ENCODE assay signal across 14 cellular contexts in the genomic region with DNA sequence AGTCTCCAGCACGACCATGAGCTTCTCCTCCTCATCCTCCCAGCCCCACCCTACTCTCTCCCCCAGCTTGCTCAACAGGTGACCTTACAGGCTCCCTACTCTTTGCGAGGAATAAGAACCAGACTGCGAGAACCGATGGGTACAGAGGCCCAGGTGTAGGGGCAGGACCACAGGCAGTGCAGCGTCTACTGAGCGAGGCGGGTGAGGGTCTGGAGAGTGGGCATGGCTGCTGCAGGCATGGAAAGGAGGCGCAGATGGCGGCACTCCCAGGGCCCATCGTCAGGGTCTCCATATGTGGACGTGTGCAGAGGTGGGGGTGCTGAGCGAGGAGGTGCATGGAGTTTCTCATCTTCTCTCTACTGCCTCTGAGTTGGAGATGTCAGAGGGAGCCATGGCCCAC. TPM values are rescaled to one million over a fixed set of nuclear protein-coding genes. Genes with fewer than 3 reads are reported as not detected.
DNase-seq lines count a peak whose midpoint lies in the region; ATAC-seq, FAIRE-seq and TF ChIP-seq lines count a peak whose summit lies in the region.
"Not testable (repeated sequence)": the region's sequence is repeated elsewhere in the genome, so short reads cannot be mapped to it uniquely, and the experiment has no call there.
"Had no signal": no experiment of that assay in that cellular context is flagged by ENCODE, and none has a peak within 500 bp of the region (broad histone marks: within the 10 kb centered on the region; RNA-seq: fewer than 3 reads in every experiment).

No MANE protein-coding gene starts in this region.

- not testable (repeated sequence) for FAIRE-seq in kidney (lab: Jason Lieb, UNC)

- not testable (repeated sequence) for H3K4me1 ChIP-seq in RWPE2 (ENCODE audit: insufficient read depth, poor library complexity, severe bottlenecking); kidney (ENCODE audit: control insufficient read depth in 1 of 2, insufficient read depth in 1 of 2, low read depth in 1 of 2, low read length in 2 of 2)

- not testable (repeated sequence) for H3K9me3 Mint-ChIP-seq in CD14-positive monocyte; activated CD4-positive, alpha-beta T cell treated with anti-CD3 and anti-CD28 coated beads, Interleukin-2, amount 10 ng/mL, durations not matched to agents 24 days and 14 days

- H3K36me3 ChIP-seq in RWPE2 (ENCODE audit: low read depth); kidney (ENCODE audit: control insufficient read depth in 1 of 2, insufficient read depth in 2 of 2, low read length in 2 of 2): not testable (repeated sequence)

- not testable (repeated sequence) for H3K27me3 ChIP-seq in RWPE2 (ENCODE audit: insufficient read depth, poor library complexity, severe bottlenecking)

- H3K9ac ChIP-seq in kidney (ENCODE audit: low read length in 2 of 2), result not testable (repeated sequence)

- H3K4me3 ChIP-seq in RWPE2 (ENCODE audit: severe bottlenecking); kidney (ENCODE audit: low read length in 2 of 2): not testable (repeated sequence)

- not testable (repeated sequence) for H3K27ac Mint-ChIP-seq in CD14-positive monocyte; activated CD4-positive, alpha-beta T cell treated with anti-CD3 and anti-CD28 coated beads, Interleukin-2, amount 10 ng/mL, durations not matched to agents 24 days and 14 days

- not testable (repeated sequence) for H3K27me3 Mint-ChIP-seq in CD14-positive monocyte (ENCODE audit: low read depth in 3 of 3); activated CD4-positive, alpha-beta T cell treated with anti-CD3 and anti-CD28 coated beads, Interleukin-2, amount 10 ng/mL, durations not matched to agents 24 days and 14 days

- not testable (repeated sequence) for TF ChIP-seq CTCF in CD14-positive monocyte (IDR thresholded peaks at IDR 0.05); RWPE2 (IDR thresholded peaks at IDR 0.05; ENCODE audit: poor library complexity, severe bottlenecking); kidney (IDR thresholded peaks at IDR 0.05; ENCODE audit: borderline replicate concordance, extremely low read depth, insufficient read depth)

- ATAC-seq in RWPE2 (ENCODE audit: low read depth), result not testable (repeated sequence)

- not testable (repeated sequence) for H3K36me3 Mint-ChIP-seq in CD14-positive monocyte; activated CD4-positive, alpha-beta T cell treated with anti-CD3 and anti-CD28 coated beads, Interleukin-2, amount 10 ng/mL, durations not matched to agents 24 days and 14 days (ENCODE audit: low read depth)

- not testable (repeated sequence) for H3K4me1 Mint-ChIP-seq in CD14-positive monocyte; activated CD4-positive, alpha-beta T cell treated with anti-CD3 and anti-CD28 coated beads, Interleukin-2, amount 10 ng/mL, durations not matched to agents 24 days and 14 days

- DNase-seq in CD14-positive monocyte (ENCODE audit: low spot score), result peak; percentile 19
- peak; percentile 42 for DNase-seq in RWPE2 (ENCODE audit: low spot score)
- peak; percentile 34 for DNase-seq in activated CD4-positive, alpha-beta T cell treated with anti-CD3 and anti-CD28 coated beads, Interleukin-2, amount 10 ng/mL, durations not matched to agents 24 days and 14 days
- DNase-seq in kidney, result peak; percentile 12
- peak; percentile 57 for DNase-seq in posterior vena cava (ENCODE audit: low spot score)

- intact Hi-C loops in CD14-positive monocyte (cut with micrococcal nuclease); activated CD4-positive, alpha-beta T cell treated with anti-CD3 and anti-CD28 coated beads, Interleukin-2, amount 10 ng/mL, durations not matched to agents 24 days and 14 days (cut with micrococcal nuclease); kidney (cut with DNase I); posterior vena cava (cut with DNase I): not testable (repeated sequence)

- not testable (repeated sequence) for H3K4me3 Mint-ChIP-seq in CD14-positive monocyte; activated CD4-positive, alpha-beta T cell treated with anti-CD3 and anti-CD28 coated beads, Interleukin-2, amount 10 ng/mL, durations not matched to agents 24 days and 14 days

- H3K27ac ChIP-seq in RWPE2 (ENCODE audit: poor library complexity, severe bottlenecking); kidney (ENCODE audit: low read depth in 2 of 2, low read length in 2 of 2): not testable (repeated sequence)

- not testable (repeated sequence) for H3K9me3 ChIP-seq in RWPE2 (ENCODE audit: severe bottlenecking); kidney (ENCODE audit: control insufficient read depth in 1 of 2, low read length in 2 of 2)

RNA-seq across cellular contexts. Expression of a gene that starts 31.0 kb away (rescaled TPM):
- polyA plus RNA-seq in CD14-positive monocyte (not detected), kidney (ENCODE audit: insufficient read depth, low read depth, low replicate concordance) (0.28 TPM)
- total RNA-seq in activated CD4-positive, alpha-beta T cell treated with anti-CD3 and anti-CD28 coated beads, Interleukin-2, amount 10 ng/mL, durations not matched to agents 24 days and 14 days, result 1.5 and 2.2 TPM in 2 replicates
- total RNA-seq in kidney (2.5 TPM), posterior vena cava (1 to 10 TPM; 1.5 to 2.0 TPM)
- total RNA-seq: A172; A673; Caco-2; Calu3; CD4-positive, CD25-positive, alpha-beta regulatory T cell; CD8-positive, alpha-beta memory T cell; Daoy had no signal
- polyA plus RNA-seq: AG04450; CD4-positive, alpha-beta memory T cell; CD4-positive, CD25-positive, alpha-beta regulatory T cell had no signal
